In genomic region chr17:67244621-67245072, GRCh38 we compare ENCODE assay signal across 1 cellular context.
TF ChIP-seq lines count a peak whose summit lies in the region.

No MANE protein-coding gene starts in this region.

TF ChIP-seq in HepG2, 621 proteins besides CTCF, POLR2A, EP300 and RAD21 (continued from another document and continues in another):
- TF ChIP-seq ZNF138 (CRISPR knock-in tag; IDR thresholded peaks at IDR 0.05; ENCODE audit: low read depth) (0 out of 2 replicates have a peak, but pooled peaks have one; percentile 7), HIC2 (CRISPR knock-in tag; IDR thresholded peaks at IDR 0.05; ENCODE audit: low read depth) (no peak), ATF7-NPFF (CRISPR knock-in tag; IDR thresholded peaks at IDR 0.05; ENCODE audit: low read depth) (no peak), TCF7L2 (IDR thresholded peaks at IDR 0.05; ENCODE audit: low read depth, low read length) (no peak), REL (CRISPR knock-in tag; conservative IDR thresholded peaks at IDR 0.05) (no peak), ZNF350 (CRISPR knock-in tag; IDR thresholded peaks at IDR 0.05; ENCODE audit: borderline replicate concordance, low read depth) (no peak), SUZ12 (IDR thresholded peaks at IDR 0.05; ENCODE audit: low read depth, low read length) (no peak), RXRA (CRISPR knock-in tag; IDR thresholded peaks at IDR 0.05) (peak; percentile 38; the same call in 1 of the 2 replicates), U2AF1 (optimal IDR thresholded peaks at IDR 0.05; ENCODE audit: low read depth, low read length) (peak; percentile 28), NBN (conservative IDR thresholded peaks at IDR 0.05) (no peak), SRSF1 (optimal IDR thresholded peaks at IDR 0.05; ENCODE audit: low read depth, low read length) (no peak), IRF2 (CRISPR knock-in tag; IDR thresholded peaks at IDR 0.05) (no peak), E2F2 (CRISPR knock-in tag; IDR thresholded peaks at IDR 0.05; ENCODE audit: borderline replicate concordance) (no peak), HOXA7 (CRISPR knock-in tag; IDR thresholded peaks at IDR 0.05) (no peak), MTA3 (CRISPR knock-in tag; IDR thresholded peaks at IDR 0.05) (no peak), KLF16 (CRISPR knock-in tag; IDR thresholded peaks at IDR 0.05) (no peak), BRD4 (CRISPR knock-in tag; IDR thresholded peaks at IDR 0.05) (0 out of 2 replicates have a peak, but pooled peaks have one; percentile 28), ZNF430 (CRISPR knock-in tag; IDR thresholded peaks at IDR 0.05) (no peak), NR0B2 (CRISPR knock-in tag; IDR thresholded peaks at IDR 0.05) (0 out of 2 replicates have a peak, but pooled peaks have one; percentile 6), ZBTB49 (CRISPR knock-in tag; IDR thresholded peaks at IDR 0.05; ENCODE audit: borderline replicate concordance) (no peak), AGO2 (optimal IDR thresholded peaks at IDR 0.05; ENCODE audit: low read depth, low read length) (peak; percentile 32), ZNF33A (CRISPR knock-in tag; IDR thresholded peaks at IDR 0.05; ENCODE audit: borderline replicate concordance) (no peak), MTA1 (CRISPR knock-in tag; IDR thresholded peaks at IDR 0.05; ENCODE audit: borderline replicate concordance) (no peak), ZFP37 (CRISPR knock-in tag; IDR thresholded peaks at IDR 0.05; ENCODE audit: borderline replicate concordance) (no peak), FOXK2 (IDR thresholded peaks at IDR 0.05) (no peak), ZMYM2 (CRISPR knock-in tag; IDR thresholded peaks at IDR 0.05) (no peak), NCOR1 (IDR thresholded peaks at IDR 0.05; ENCODE audit: borderline replicate concordance, low read length) (no peak), ZNF367 (CRISPR knock-in tag; IDR thresholded peaks at IDR 0.05; ENCODE audit: borderline replicate concordance) (no peak; the same call in 1 of the 2 replicates), GMEB2 (CRISPR knock-in tag; IDR thresholded peaks at IDR 0.05; ENCODE audit: low read depth) (no peak)
- TF ChIP-seq, protein P1, sequence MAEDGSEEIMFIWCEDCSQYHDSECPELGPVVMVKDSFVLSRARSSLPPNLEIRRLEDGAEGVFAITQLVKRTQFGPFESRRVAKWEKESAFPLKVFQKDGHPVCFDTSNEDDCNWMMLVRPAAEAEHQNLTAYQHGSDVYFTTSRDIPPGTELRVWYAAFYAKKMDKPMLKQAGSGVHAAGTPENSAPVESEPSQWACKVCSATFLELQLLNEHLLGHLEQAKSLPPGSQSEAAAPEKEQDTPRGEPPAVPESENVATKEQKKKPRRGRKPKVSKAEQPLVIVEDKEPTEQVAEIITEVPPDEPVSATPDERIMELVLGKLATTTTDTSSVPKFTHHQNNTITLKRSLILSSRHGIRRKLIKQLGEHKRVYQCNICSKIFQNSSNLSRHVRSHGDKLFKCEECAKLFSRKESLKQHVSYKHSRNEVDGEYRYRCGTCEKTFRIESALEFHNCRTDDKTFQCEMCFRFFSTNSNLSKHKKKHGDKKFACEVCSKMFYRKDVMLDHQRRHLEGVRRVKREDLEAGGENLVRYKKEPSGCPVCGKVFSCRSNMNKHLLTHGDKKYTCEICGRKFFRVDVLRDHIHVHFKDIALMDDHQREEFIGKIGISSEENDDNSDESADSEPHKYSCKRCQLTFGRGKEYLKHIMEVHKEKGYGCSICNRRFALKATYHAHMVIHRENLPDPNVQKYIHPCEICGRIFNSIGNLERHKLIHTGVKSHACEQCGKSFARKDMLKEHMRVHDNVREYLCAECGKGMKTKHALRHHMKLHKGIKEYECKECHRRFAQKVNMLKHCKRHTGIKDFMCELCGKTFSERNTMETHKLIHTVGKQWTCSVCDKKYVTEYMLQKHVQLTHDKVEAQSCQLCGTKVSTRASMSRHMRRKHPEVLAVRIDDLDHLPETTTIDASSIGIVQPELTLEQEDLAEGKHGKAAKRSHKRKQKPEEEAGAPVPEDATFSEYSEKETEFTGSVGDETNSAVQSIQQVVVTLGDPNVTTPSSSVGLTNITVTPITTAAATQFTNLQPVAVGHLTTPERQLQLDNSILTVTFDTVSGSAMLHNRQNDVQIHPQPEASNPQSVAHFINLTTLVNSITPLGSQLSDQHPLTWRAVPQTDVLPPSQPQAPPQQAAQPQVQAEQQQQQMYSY (CRISPR knock-in tag; IDR thresholded peaks at IDR 0.05) = no peak
- TF ChIP-seq, protein P2, sequence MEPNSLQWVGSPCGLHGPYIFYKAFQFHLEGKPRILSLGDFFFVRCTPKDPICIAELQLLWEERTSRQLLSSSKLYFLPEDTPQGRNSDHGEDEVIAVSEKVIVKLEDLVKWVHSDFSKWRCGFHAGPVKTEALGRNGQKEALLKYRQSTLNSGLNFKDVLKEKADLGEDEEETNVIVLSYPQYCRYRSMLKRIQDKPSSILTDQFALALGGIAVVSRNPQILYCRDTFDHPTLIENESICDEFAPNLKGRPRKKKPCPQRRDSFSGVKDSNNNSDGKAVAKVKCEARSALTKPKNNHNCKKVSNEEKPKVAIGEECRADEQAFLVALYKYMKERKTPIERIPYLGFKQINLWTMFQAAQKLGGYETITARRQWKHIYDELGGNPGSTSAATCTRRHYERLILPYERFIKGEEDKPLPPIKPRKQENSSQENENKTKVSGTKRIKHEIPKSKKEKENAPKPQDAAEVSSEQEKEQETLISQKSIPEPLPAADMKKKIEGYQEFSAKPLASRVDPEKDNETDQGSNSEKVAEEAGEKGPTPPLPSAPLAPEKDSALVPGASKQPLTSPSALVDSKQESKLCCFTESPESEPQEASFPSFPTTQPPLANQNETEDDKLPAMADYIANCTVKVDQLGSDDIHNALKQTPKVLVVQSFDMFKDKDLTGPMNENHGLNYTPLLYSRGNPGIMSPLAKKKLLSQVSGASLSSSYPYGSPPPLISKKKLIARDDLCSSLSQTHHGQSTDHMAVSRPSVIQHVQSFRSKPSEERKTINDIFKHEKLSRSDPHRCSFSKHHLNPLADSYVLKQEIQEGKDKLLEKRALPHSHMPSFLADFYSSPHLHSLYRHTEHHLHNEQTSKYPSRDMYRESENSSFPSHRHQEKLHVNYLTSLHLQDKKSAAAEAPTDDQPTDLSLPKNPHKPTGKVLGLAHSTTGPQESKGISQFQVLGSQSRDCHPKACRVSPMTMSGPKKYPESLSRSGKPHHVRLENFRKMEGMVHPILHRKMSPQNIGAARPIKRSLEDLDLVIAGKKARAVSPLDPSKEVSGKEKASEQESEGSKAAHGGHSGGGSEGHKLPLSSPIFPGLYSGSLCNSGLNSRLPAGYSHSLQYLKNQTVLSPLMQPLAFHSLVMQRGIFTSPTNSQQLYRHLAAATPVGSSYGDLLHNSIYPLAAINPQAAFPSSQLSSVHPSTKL (CRISPR knock-in tag; IDR thresholded peaks at IDR 0.05) = peak; percentile 25; the same call in 1 of the 2 replicates
- TF ChIP-seq, protein P3, sequence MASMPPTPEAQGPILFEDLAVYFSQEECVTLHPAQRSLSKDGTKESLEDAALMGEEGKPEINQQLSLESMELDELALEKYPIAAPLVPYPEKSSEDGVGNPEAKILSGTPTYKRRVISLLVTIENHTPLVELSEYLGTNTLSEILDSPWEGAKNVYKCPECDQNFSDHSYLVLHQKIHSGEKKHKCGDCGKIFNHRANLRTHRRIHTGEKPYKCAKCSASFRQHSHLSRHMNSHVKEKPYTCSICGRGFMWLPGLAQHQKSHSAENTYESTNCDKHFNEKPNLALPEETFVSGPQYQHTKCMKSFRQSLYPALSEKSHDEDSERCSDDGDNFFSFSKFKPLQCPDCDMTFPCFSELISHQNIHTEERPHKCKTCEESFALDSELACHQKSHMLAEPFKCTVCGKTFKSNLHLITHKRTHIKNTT (CRISPR knock-in tag; IDR thresholded peaks at IDR 0.05) = no peak
- TF ChIP-seq, protein P4, sequence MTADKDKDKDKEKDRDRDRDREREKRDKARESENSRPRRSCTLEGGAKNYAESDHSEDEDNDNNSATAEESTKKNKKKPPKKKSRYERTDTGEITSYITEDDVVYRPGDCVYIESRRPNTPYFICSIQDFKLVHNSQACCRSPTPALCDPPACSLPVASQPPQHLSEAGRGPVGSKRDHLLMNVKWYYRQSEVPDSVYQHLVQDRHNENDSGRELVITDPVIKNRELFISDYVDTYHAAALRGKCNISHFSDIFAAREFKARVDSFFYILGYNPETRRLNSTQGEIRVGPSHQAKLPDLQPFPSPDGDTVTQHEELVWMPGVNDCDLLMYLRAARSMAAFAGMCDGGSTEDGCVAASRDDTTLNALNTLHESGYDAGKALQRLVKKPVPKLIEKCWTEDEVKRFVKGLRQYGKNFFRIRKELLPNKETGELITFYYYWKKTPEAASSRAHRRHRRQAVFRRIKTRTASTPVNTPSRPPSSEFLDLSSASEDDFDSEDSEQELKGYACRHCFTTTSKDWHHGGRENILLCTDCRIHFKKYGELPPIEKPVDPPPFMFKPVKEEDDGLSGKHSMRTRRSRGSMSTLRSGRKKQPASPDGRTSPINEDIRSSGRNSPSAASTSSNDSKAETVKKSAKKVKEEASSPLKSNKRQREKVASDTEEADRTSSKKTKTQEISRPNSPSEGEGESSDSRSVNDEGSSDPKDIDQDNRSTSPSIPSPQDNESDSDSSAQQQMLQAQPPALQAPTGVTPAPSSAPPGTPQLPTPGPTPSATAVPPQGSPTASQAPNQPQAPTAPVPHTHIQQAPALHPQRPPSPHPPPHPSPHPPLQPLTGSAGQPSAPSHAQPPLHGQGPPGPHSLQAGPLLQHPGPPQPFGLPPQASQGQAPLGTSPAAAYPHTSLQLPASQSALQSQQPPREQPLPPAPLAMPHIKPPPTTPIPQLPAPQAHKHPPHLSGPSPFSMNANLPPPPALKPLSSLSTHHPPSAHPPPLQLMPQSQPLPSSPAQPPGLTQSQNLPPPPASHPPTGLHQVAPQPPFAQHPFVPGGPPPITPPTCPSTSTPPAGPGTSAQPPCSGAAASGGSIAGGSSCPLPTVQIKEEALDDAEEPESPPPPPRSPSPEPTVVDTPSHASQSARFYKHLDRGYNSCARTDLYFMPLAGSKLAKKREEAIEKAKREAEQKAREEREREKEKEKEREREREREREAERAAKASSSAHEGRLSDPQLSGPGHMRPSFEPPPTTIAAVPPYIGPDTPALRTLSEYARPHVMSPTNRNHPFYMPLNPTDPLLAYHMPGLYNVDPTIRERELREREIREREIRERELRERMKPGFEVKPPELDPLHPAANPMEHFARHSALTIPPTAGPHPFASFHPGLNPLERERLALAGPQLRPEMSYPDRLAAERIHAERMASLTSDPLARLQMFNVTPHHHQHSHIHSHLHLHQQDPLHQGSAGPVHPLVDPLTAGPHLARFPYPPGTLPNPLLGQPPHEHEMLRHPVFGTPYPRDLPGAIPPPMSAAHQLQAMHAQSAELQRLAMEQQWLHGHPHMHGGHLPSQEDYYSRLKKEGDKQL (CRISPR knock-in tag; IDR thresholded peaks at IDR 0.05; ENCODE audit: low read depth) = no peak
- TF ChIP-seq, protein P5, sequence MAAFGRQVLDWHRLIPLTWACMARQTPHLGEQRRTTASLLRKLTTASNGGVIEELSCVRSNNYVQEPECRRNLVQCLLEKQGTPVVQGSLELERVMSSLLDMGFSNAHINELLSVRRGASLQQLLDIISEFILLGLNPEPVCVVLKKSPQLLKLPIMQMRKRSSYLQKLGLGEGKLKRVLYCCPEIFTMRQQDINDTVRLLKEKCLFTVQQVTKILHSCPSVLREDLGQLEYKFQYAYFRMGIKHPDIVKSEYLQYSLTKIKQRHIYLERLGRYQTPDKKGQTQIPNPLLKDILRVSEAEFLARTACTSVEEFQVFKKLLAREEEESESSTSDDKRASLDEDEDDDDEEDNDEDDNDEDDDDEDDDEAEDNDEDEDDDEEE (CRISPR knock-in tag; IDR thresholded peaks at IDR 0.05) = no peak; the same call in 1 of the 2 replicates
